ENCODE assay signal across 8 cellular contexts in the genomic region with DNA sequence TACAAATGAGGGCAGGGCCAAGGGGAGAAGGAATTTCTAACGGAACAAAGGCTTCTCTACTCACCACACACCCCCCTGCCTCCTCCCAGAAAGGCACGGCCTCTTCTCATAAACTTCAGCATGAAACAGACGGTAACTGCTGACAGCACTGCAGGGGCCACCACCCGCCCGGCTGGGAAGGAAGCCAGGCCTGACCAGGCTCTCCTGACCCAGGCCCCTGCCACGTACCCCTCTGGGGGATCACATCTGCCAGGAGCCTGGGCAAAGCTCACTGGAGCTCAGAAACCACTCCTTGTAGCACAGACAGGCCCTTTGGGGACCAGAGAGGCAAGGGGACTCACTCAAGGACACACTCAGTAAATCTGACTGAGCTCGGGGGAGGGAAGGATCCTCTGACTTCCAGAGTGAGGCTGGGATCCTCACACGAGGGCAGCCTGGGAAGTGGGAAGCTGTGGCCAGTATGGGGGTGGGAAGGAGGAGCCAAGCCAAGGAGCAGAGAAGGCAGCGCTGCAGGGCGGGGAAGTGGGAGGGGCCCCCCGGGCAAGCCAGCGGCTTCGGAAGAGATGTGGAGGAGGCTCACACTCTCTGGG. TPM values are rescaled to one million over a fixed set of nuclear protein-coding genes. Genes with fewer than 3 reads are reported as not detected.
DNase-seq lines count a peak whose midpoint lies in the region; ATAC-seq and TF ChIP-seq lines count a peak whose summit lies in the region.

No MANE protein-coding gene starts in this region.

- H3K4me1 ChIP-seq in ascending aorta (peaks cover 42 to 72% of the 10 kb centered on the region in 2 donors), right cardiac atrium (ENCODE audit: control insufficient read depth, insufficient read depth, low read length) (peaks cover 59% of the 10 kb centered on the region)

- ATAC-seq in right cardiac atrium (peak; percentile 80 to 85), GM18907 (IDR thresholded peaks at IDR 0.05; ENCODE audit: unreplicated experiment) (no peak), GM21529 (IDR thresholded peaks at IDR 0.05; ENCODE audit: unreplicated experiment) (no peak)

- H3K9me3 Mint-ChIP-seq in progenitor cell of endocrine pancreas (ENCODE audit: low read depth): no peaks in the 10 kb centered on the region

- H3K4me3 ChIP-seq in ascending aorta (peak overlapping the region; percentile 6 to 33), right cardiac atrium (ENCODE audit: low read length) (no peak overlapping the region)

- intact Hi-C loops in ascending aorta (cut with DNase I): no loop called here
- intact Hi-C loops in right cardiac atrium (cut with DNase I): loop anchor here in 1 of 4 donors (10.0 kb wide), 1 partner anchor 45 kb away; a partner anchor contains a TSS

- no peak overlapping the region for H3K4me3 Mint-ChIP-seq in progenitor cell of endocrine pancreas (ENCODE audit: low read depth)

- H3K27ac Mint-ChIP-seq in progenitor cell of endocrine pancreas: no peak overlapping the region

- H3K27me3 ChIP-seq in ascending aorta: no peaks in the 10 kb centered on the region
- H3K27me3 ChIP-seq in right cardiac atrium (ENCODE audit: control insufficient read depth, insufficient read depth): no peaks in the 10 kb centered on the region

- H3K36me3 Mint-ChIP-seq in progenitor cell of endocrine pancreas (ENCODE audit: insufficient read depth): no peaks in the 10 kb centered on the region

- H3K9me3 ChIP-seq in ascending aorta (no peaks in the 10 kb centered on the region), right cardiac atrium (ENCODE audit: control insufficient read depth, low read length) (no peaks in the 10 kb centered on the region)

- H3K4me1 Mint-ChIP-seq in progenitor cell of endocrine pancreas (ENCODE audit: low read depth): peaks cover 9% of the 10 kb centered on the region

- peaks cover 22% of the 10 kb centered on the region for H3K27me3 Mint-ChIP-seq in progenitor cell of endocrine pancreas

- no peak for TF ChIP-seq CTCF in ascending aorta (IDR thresholded peaks at IDR 0.05)
- no peak for TF ChIP-seq CTCF in progenitor cell of endocrine pancreas (IDR thresholded peaks at IDR 0.05; ENCODE audit: unreplicated experiment)

- 3% methylated on average over 13 of the region's 13 CpGs for WGBS in right cardiac atrium

- DNase-seq in HT-29 (ENCODE audit: low spot score) (peak; percentile 53), ascending aorta (ENCODE audit: low spot score in 2 of 2) (peak; percentile 60 to 92), right cardiac atrium (peak; percentile 93 to 96 (median 96)), retina (peak; percentile 79), progenitor cell of endocrine pancreas (ENCODE audit: low spot score, unreplicated experiment) (no peak), T-helper 1 cell (no peak)

- peak overlapping the region; percentile 87 to 88 for H3K27ac ChIP-seq in ascending aorta
- peak overlapping the region; percentile 99 for H3K27ac ChIP-seq in right cardiac atrium (ENCODE audit: low read length)

- peaks cover 1 to 3% of the 10 kb centered on the region in 2 donors for H3K36me3 ChIP-seq in ascending aorta

RNA-seq across cellular contexts. Expression of a gene that starts 46.1 kb away (rescaled TPM):
- total RNA-seq in HT-29 (2014; rRNA removed; shearing (Covaris generic)): 0.10 TPM in 1 of 2 replicates, not detected in the other
- total RNA-seq in ascending aorta (180 TPM), right cardiac atrium (10 to 100 TPM; 60.4 to 75.3 (median 63.8) TPM), progenitor cell of endocrine pancreas (1.3 and 1.6 TPM in 2 replicates)
- polyA plus RNA-seq in right cardiac atrium: 31.3 TPM

RNA-seq across cellular contexts. Expression of a gene that starts 52.1 kb away (rescaled TPM):
- 58.3 and 65.8 TPM in 2 replicates for total RNA-seq in HT-29 (2014; rRNA removed; shearing (Covaris generic))
- 172 TPM for total RNA-seq in ascending aorta
- 100 to 1,000 TPM in 3 of 4 donors, 10 to 100 TPM in 1; 91.8 to 121 (median 110) TPM for total RNA-seq in right cardiac atrium
- 97.7 TPM for polyA plus RNA-seq in right cardiac atrium
- 35.9 and 37.1 TPM in 2 replicates for total RNA-seq in progenitor cell of endocrine pancreas

Comparison
In these comparisons a context has a peak if more than half of its experiments do, and no peak if none do; other contexts are left out.
1. DNase-seq: peak in HT-29 (single experiment), ascending aorta (2 of 2), right cardiac atrium (3 of 3) and retina (single experiment); none in progenitor cell of endocrine pancreas (single experiment) and T-helper 1 cell (0 of 5).
2. ATAC-seq: peak in right cardiac atrium (2 of 2); none in GM18907 (single experiment) and GM21529 (single experiment).
3. RNA of a gene that starts 46.1 kb away (total RNA-seq): 180 TPM in ascending aorta (single experiment) and 60.4 to 75.3 TPM in right cardiac atrium; 1.3 to 1.6 TPM in progenitor cell of endocrine pancreas and 0.10 TPM in HT-29; every median in the first group is over 10 times any median in the second.